ENCODE assay signal across 5 cellular contexts in genomic region chr9:38472583-38473249, GRCh38. TPM values are rescaled to one million over a fixed set of nuclear protein-coding genes. Genes with fewer than 3 reads are reported as not detected.
"Had no signal": no experiment of that assay in that cellular context is flagged by ENCODE, and none has a peak within 500 bp of the region (broad histone marks: within the 10 kb centered on the region; RNA-seq: fewer than 3 reads in every experiment).

No MANE protein-coding gene starts in this region.

RNA-seq across cellular contexts. Expression of gene IGFBPL1, which starts 48.5 kb away (rescaled TPM):
- total RNA-seq: fibroblast of lung; left lobe of liver; mammary epithelial cell; mononuclear cell; naive thymus-derived CD4-positive, alpha-beta T cell had no signal
